Comparison of ENCODE assay signal across 1 cellular context in the genomic region with DNA sequence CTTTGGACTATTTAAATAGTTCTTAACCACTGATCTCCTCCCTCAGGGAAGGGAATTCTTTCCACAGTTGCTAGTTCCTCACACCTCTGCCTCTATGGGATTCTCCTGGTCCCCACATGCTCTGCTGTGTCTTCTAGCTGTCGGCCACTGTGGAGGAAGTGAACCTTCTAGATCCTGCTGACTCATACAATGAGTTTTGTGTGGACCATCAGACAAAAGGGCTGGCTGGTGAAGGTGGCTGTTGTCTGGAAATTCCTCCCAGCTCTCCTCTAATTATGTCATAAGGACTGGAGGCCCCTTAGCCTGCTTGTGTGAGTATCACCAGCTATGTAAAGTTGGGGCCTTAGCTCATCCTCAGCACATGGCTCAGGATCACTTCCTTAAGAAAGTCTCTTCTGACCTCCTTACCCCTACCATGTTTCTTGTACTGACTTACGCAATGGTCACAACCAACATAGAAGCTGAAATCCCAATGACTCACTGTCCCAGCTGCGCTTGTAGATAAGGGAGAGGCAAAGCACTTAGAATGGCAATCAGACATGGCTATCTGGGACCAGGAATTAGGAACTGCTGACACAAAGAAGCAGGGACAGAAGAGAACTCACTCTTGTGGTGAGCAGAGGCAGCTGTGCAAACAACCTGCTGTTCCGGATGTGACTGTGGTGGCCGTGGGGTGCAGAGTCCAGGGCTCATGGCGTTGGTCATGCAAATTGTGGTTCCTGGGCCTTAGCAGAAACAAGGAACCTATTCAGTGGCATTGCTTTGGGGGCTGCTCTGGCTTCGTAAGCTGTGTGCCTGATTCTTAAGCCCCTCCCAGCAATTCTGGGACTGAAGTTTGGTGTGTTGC.
TF ChIP-seq lines count a peak whose summit lies in the region.

No MANE protein-coding gene starts in this region.

TF ChIP-seq in K562, 482 proteins besides CTCF, POLR2A, EP300 and RAD21 (continued from another document and continues in another):
- TF ChIP-seq, protein P1, sequence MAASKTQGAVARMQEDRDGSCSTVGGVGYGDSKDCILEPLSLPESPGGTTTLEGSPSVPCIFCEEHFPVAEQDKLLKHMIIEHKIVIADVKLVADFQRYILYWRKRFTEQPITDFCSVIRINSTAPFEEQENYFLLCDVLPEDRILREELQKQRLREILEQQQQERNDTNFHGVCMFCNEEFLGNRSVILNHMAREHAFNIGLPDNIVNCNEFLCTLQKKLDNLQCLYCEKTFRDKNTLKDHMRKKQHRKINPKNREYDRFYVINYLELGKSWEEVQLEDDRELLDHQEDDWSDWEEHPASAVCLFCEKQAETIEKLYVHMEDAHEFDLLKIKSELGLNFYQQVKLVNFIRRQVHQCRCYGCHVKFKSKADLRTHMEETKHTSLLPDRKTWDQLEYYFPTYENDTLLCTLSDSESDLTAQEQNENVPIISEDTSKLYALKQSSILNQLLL (CRISPR knock-in tag; IDR thresholded peaks at IDR 0.05; ENCODE audit: borderline replicate concordance) = no peak
- TF ChIP-seq, protein P2, sequence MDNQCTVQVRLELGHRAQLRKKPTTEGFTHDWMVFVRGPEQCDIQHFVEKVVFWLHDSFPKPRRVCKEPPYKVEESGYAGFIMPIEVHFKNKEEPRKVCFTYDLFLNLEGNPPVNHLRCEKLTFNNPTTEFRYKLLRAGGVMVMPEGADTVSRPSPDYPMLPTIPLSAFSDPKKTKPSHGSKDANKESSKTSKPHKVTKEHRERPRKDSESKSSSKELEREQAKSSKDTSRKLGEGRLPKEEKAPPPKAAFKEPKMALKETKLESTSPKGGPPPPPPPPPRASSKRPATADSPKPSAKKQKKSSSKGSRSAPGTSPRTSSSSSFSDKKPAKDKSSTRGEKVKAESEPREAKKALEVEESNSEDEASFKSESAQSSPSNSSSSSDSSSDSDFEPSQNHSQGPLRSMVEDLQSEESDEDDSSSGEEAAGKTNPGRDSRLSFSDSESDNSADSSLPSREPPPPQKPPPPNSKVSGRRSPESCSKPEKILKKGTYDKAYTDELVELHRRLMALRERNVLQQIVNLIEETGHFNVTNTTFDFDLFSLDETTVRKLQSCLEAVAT (IDR thresholded peaks at IDR 0.05) = peak; percentile 95 to 99
- 0 out of 2 replicates have a peak, but pooled peaks have one; percentile 69 for TF ChIP-seq ZNF668 (CRISPR knock-in tag; IDR thresholded peaks at IDR 0.05)
- TF ChIP-seq, protein P3, sequence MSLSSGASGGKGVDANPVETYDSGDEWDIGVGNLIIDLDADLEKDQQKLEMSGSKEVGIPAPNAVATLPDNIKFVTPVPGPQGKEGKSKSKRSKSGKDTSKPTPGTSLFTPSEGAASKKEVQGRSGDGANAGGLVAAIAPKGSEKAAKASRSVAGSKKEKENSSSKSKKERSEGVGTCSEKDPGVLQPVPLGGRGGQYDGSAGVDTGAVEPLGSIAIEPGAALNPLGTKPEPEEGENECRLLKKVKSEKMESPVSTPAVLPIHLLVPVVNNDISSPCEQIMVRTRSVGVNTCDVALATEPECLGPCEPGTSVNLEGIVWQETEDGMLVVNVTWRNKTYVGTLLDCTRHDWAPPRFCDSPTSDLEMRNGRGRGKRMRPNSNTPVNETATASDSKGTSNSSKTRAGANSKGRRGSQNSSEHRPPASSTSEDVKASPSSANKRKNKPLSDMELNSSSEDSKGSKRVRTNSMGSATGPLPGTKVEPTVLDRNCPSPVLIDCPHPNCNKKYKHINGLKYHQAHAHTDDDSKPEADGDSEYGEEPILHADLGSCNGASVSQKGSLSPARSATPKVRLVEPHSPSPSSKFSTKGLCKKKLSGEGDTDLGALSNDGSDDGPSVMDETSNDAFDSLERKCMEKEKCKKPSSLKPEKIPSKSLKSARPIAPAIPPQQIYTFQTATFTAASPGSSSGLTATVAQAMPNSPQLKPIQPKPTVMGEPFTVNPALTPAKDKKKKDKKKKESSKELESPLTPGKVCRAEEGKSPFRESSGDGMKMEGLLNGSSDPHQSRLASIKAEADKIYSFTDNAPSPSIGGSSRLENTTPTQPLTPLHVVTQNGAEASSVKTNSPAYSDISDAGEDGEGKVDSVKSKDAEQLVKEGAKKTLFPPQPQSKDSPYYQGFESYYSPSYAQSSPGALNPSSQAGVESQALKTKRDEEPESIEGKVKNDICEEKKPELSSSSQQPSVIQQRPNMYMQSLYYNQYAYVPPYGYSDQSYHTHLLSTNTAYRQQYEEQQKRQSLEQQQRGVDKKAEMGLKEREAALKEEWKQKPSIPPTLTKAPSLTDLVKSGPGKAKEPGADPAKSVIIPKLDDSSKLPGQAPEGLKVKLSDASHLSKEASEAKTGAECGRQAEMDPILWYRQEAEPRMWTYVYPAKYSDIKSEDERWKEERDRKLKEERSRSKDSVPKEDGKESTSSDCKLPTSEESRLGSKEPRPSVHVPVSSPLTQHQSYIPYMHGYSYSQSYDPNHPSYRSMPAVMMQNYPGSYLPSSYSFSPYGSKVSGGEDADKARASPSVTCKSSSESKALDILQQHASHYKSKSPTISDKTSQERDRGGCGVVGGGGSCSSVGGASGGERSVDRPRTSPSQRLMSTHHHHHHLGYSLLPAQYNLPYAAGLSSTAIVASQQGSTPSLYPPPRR (CRISPR knock-in tag; IDR thresholded peaks at IDR 0.05; ENCODE audit: borderline replicate concordance) = peak; percentile 100
- TF ChIP-seq ZBTB17 (CRISPR knock-in tag; IDR thresholded peaks at IDR 0.05) = peak; percentile 90
- peak; percentile 78 for TF ChIP-seq ZNF239 (CRISPR knock-in tag; IDR thresholded peaks at IDR 0.05)
- TF ChIP-seq BRF1 (IDR thresholded peaks at IDR 0.05; ENCODE audit: borderline replicate concordance, extremely low read depth, insufficient read length) = no peak
- TF ChIP-seq NCOR1 (IDR thresholded peaks at IDR 0.05) = peak; percentile 100
- peak; percentile 93 for TF ChIP-seq ZNF175 (CRISPR knock-in tag; IDR thresholded peaks at IDR 0.05; ENCODE audit: low read depth)
- no peak for TF ChIP-seq HNRNPH1 (optimal IDR thresholded peaks at IDR 0.05; ENCODE audit: low read depth, low read length)
- TF ChIP-seq KAT8 (IDR thresholded peaks at IDR 0.05; ENCODE audit: low read depth) = no peak
- peak; percentile 62 for TF ChIP-seq POLR2G (IDR thresholded peaks at IDR 0.05; ENCODE audit: low read depth, low read length)
- no peak for TF ChIP-seq ARHGAP35 (IDR thresholded peaks at IDR 0.05; ENCODE audit: partially characterized antibody)
- peak; percentile 99 for TF ChIP-seq DACH1 (IDR thresholded peaks at IDR 0.05; ENCODE audit: partially characterized antibody)
- TF ChIP-seq ETS2 (tag; IDR thresholded peaks at IDR 0.05; ENCODE audit: borderline replicate concordance, poor library complexity, severe bottlenecking) = no peak
- TF ChIP-seq ZNF778 (CRISPR knock-in tag; IDR thresholded peaks at IDR 0.05) = no peak
- no peak for TF ChIP-seq FIP1L1 (IDR thresholded peaks at IDR 0.05; ENCODE audit: low read depth, low read length, poor library complexity, severe bottlenecking)
- no peak for TF ChIP-seq ZNF184 (CRISPR knock-in tag; IDR thresholded peaks at IDR 0.05)
- TF ChIP-seq, protein P4, sequence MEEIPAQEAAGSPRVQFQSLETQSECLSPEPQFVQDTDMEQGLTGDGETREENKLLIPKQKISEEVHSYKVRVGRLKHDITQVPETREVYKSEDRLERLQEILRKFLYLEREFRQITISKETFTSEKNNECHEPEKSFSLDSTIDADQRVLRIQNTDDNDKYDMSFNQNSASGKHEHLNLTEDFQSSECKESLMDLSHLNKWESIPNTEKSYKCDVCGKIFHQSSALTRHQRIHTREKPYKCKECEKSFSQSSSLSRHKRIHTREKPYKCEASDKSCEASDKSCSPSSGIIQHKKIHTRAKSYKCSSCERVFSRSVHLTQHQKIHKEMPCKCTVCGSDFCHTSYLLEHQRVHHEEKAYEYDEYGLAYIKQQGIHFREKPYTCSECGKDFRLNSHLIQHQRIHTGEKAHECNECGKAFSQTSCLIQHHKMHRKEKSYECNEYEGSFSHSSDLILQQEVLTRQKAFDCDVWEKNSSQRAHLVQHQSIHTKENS (CRISPR knock-in tag; IDR thresholded peaks at IDR 0.05) = no peak
- TF ChIP-seq JUND (IDR thresholded peaks at IDR 0.05; ENCODE audit: borderline replicate concordance, low read depth, low read length) = peak; percentile 100
- peak; percentile 100 for TF ChIP-seq JUND (tag; IDR thresholded peaks at IDR 0.05; ENCODE audit: borderline replicate concordance, low read depth, low read length)
- TF ChIP-seq SMARCB1 (IDR thresholded peaks at IDR 0.05; ENCODE audit: insufficient read length, low read depth) = no peak
- TF ChIP-seq KHSRP (IDR thresholded peaks at IDR 0.05) = peak; percentile 99
- TF ChIP-seq HDAC1 (IDR thresholded peaks at IDR 0.05) = peak; percentile 94 to 99; a peak in 3 of 4 replicates
- TF ChIP-seq ARNT (IDR thresholded peaks at IDR 0.05) = peak; percentile 99
- TF ChIP-seq OTX1 (CRISPR knock-in tag; IDR thresholded peaks at IDR 0.05) = peak; percentile 98
- peak; percentile 99 for TF ChIP-seq HDAC3 (IDR thresholded peaks at IDR 0.05; ENCODE audit: borderline replicate concordance, partially characterized antibody)
- TF ChIP-seq, protein P5, sequence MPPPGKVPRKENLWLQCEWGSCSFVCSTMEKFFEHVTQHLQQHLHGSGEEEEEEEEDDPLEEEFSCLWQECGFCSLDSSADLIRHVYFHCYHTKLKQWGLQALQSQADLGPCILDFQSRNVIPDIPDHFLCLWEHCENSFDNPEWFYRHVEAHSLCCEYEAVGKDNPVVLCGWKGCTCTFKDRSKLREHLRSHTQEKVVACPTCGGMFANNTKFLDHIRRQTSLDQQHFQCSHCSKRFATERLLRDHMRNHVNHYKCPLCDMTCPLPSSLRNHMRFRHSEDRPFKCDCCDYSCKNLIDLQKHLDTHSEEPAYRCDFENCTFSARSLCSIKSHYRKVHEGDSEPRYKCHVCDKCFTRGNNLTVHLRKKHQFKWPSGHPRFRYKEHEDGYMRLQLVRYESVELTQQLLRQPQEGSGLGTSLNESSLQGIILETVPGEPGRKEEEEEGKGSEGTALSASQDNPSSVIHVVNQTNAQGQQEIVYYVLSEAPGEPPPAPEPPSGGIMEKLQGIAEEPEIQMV (tag; conservative IDR thresholded peaks at IDR 0.05; ENCODE audit: low read depth) = peak; percentile 11
- 0 out of 2 replicates have a peak, but pooled peaks have one; percentile 68 for TF ChIP-seq CBX5 (IDR thresholded peaks at IDR 0.05; ENCODE audit: borderline replicate concordance, low read depth)
- TF ChIP-seq CEBPG (CRISPR knock-in tag; IDR thresholded peaks at IDR 0.05) = peak; percentile 99
- peak; percentile 99 to 100 for TF ChIP-seq CEBPG (tag; conservative IDR thresholded peaks at IDR 0.05 in 1 of 2, IDR thresholded peaks at IDR 0.05 in 1 of 2)
- TF ChIP-seq, protein P6, sequence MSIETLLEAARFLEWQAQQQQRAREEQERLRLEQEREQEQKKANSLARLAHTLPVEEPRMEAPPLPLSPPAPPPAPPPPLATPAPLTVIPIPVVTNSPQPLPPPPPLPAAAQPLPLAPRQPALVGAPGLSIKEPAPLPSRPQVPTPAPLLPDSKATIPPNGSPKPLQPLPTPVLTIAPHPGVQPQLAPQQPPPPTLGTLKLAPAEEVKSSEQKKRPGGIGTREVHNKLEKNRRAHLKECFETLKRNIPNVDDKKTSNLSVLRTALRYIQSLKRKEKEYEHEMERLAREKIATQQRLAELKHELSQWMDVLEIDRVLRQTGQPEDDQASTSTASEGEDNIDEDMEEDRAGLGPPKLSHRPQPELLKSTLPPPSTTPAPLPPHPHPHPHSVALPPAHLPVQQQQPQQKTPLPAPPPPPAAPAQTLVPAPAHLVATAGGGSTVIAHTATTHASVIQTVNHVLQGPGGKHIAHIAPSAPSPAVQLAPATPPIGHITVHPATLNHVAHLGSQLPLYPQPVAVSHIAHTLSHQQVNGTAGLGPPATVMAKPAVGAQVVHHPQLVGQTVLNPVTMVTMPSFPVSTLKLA (conservative IDR thresholded peaks at IDR 0.05) = peak; percentile 80 to 93
- TF ChIP-seq, protein P7, sequence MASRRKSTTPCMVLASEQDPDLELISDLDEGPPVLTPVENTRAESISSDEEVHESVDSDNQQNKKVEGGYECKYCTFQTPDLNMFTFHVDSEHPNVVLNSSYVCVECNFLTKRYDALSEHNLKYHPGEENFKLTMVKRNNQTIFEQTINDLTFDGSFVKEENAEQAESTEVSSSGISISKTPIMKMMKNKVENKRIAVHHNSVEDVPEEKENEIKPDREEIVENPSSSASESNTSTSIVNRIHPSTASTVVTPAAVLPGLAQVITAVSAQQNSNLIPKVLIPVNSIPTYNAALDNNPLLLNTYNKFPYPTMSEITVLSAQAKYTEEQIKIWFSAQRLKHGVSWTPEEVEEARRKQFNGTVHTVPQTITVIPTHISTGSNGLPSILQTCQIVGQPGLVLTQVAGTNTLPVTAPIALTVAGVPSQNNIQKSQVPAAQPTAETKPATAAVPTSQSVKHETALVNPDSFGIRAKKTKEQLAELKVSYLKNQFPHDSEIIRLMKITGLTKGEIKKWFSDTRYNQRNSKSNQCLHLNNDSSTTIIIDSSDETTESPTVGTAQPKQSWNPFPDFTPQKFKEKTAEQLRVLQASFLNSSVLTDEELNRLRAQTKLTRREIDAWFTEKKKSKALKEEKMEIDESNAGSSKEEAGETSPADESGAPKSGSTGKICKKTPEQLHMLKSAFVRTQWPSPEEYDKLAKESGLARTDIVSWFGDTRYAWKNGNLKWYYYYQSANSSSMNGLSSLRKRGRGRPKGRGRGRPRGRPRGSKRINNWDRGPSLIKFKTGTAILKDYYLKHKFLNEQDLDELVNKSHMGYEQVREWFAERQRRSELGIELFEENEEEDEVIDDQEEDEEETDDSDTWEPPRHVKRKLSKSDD (conservative IDR thresholded peaks at IDR 0.05; ENCODE audit: low read length) = peak; percentile 80; the same call in 1 of the 2 replicates
- TF ChIP-seq PCBP1 (IDR thresholded peaks at IDR 0.05; ENCODE audit: low read depth, low read length, poor library complexity, severe bottlenecking) = no peak
- TF ChIP-seq TAF7 (tag; IDR thresholded peaks at IDR 0.05) = peak; percentile 33; the same call in 1 of the 2 replicates
- peak; percentile 99 for TF ChIP-seq HMGN3 (IDR thresholded peaks at IDR 0.05; ENCODE audit: borderline replicate concordance, extremely low read depth, insufficient read length, low read depth, low read length)
- TF ChIP-seq ELF1 (tag; IDR thresholded peaks at IDR 0.05) = peak; percentile 90
- no peak for TF ChIP-seq RBM25 (IDR thresholded peaks at IDR 0.05; ENCODE audit: low read depth, low read length, severe bottlenecking)
- no peak for TF ChIP-seq ZNF586 (CRISPR knock-in tag; conservative IDR thresholded peaks at IDR 0.05)
- 0 out of 2 replicates have a peak, but pooled peaks have one; percentile 24 for TF ChIP-seq TCF7L2 (IDR thresholded peaks at IDR 0.05; ENCODE audit: low read depth, low read length)
- TF ChIP-seq TOE1 (IDR thresholded peaks at IDR 0.05; ENCODE audit: borderline replicate concordance) = peak; percentile 90
- TF ChIP-seq TOE1 (CRISPR knock-in tag; IDR thresholded peaks at IDR 0.05; ENCODE audit: borderline replicate concordance, low read depth) = peak; percentile 77; the same call in 1 of the 2 replicates
- peak; percentile 100 for TF ChIP-seq MTA2 (IDR thresholded peaks at IDR 0.05; ENCODE audit: low read depth)
- TF ChIP-seq, protein P8, sequence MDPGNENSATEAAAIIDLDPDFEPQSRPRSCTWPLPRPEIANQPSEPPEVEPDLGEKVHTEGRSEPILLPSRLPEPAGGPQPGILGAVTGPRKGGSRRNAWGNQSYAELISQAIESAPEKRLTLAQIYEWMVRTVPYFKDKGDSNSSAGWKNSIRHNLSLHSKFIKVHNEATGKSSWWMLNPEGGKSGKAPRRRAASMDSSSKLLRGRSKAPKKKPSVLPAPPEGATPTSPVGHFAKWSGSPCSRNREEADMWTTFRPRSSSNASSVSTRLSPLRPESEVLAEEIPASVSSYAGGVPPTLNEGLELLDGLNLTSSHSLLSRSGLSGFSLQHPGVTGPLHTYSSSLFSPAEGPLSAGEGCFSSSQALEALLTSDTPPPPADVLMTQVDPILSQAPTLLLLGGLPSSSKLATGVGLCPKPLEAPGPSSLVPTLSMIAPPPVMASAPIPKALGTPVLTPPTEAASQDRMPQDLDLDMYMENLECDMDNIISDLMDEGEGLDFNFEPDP (CRISPR knock-in tag; IDR thresholded peaks at IDR 0.05) = no peak; the same call in 1 of the 2 replicates
- no peak for TF ChIP-seq FOXJ3 (CRISPR knock-in tag; IDR thresholded peaks at IDR 0.05)
- TF ChIP-seq SUPT5H (IDR thresholded peaks at IDR 0.05) = peak; percentile 44; the same call in 1 of the 2 replicates
- TF ChIP-seq ZBED1 (IDR thresholded peaks at IDR 0.05) = peak; percentile 97
